In genomic region chr1:168229893-168230292, GRCh38 we compare ENCODE assay signal across 1 cellular context.
TF ChIP-seq lines count a peak whose summit lies in the region.

No MANE protein-coding gene starts in this region.

TF ChIP-seq in GM12878, 131 proteins besides CTCF, POLR2A, EP300 and RAD21:
- no peak for TF ChIP-seq MEF2A (IDR thresholded peaks at IDR 0.05; ENCODE audit: insufficient read depth, low read depth, low read length)
- 0 out of 2 replicates have a peak, but pooled peaks have one; percentile 15 for TF ChIP-seq POLR2AphosphoS5 (IDR thresholded peaks at IDR 0.05; ENCODE audit: low read length)
- TF ChIP-seq SREBF2 (IDR thresholded peaks at IDR 0.05; ENCODE audit: low read length), result no peak
- TF ChIP-seq BMI1 (IDR thresholded peaks at IDR 0.05; ENCODE audit: borderline replicate concordance), result no peak
- TF ChIP-seq ELK1 (IDR thresholded peaks at IDR 0.05; ENCODE audit: low read depth, low read length), result no peak
